Comparison of ENCODE assay signal across 8 cellular contexts in genomic region chr9:113112706-113113510, GRCh38. TPM values are rescaled to one million over a fixed set of nuclear protein-coding genes. Genes with fewer than 3 reads are reported as not detected.
DNase-seq lines count a peak whose midpoint lies in the region; ATAC-seq, FAIRE-seq and TF ChIP-seq lines count a peak whose summit lies in the region.
"Not testable (repeated sequence)": the region's sequence is repeated elsewhere in the genome, so short reads cannot be mapped to it uniquely, and the experiment has no call there.

No MANE protein-coding gene starts in this region.

- not testable (repeated sequence) for H3K36me3 Mint-ChIP-seq in activated CD4-positive, alpha-beta T cell treated with anti-CD3 and anti-CD28 coated beads for 36 hours (ENCODE audit: low read depth)

- H2BK20ac ChIP-seq in H1 (ENCODE audit: low read length) = not testable (repeated sequence)

- not testable (repeated sequence) for H2AFZ ChIP-seq in H1 (ENCODE audit: low read length)

- peak overlapping the region; percentile 47 for H3K4me3 ChIP-seq in NB4 (ENCODE audit: low read depth, low read length)
- H3K4me3 ChIP-seq in H1 (ENCODE audit: extremely low read depth in 1 of 4, insufficient read depth in 2 of 4, low read depth in 3 of 4, low read length in 4 of 4); left lung; small intestine (ENCODE audit: low read depth in 1 of 2, low read length in 2 of 2): not testable (repeated sequence)

- not testable (repeated sequence) for TF ChIP-seq CTCF in GM20000 (IDR thresholded peaks at IDR 0.05; ENCODE audit: extremely low read depth, missing control alignments); NB4 (IDR thresholded peaks at IDR 0.05; ENCODE audit: low read depth, low read length)
- TF ChIP-seq CTCF in H1 (IDR thresholded peaks at IDR 0.05; ENCODE audit: control extremely low read depth in 1 of 3, insufficient read depth in 1 of 3, low read depth in 1 of 3, low read length in 3 of 3) = peak in 1 of 3 experiments; percentile 15; a peak in 1 of 4 replicates
- peak in 1 of 2 donors; percentile 28 for TF ChIP-seq CTCF in left lung (IDR thresholded peaks at IDR 0.05)

- not testable (repeated sequence) for H2BK5ac ChIP-seq in H1 (ENCODE audit: low read depth, low read length)

- not testable (repeated sequence) for H3K23me2 ChIP-seq in H1 (ENCODE audit: low read depth, low read length)

- not testable (repeated sequence) for H3K4me1 ChIP-seq in H1 (replicated peaks in 1 of 4; ENCODE audit: control insufficient read depth in 3 of 4, insufficient read depth in 4 of 4, low read length in 3 of 4); small intestine (ENCODE audit: control insufficient read depth in 2 of 2, insufficient read depth in 1 of 2, low read depth in 1 of 2, low read length in 1 of 2)
- peaks cover 2 to 12% of the 10 kb centered on the region in 2 donors for H3K4me1 ChIP-seq in left lung

- ATAC-seq in HG03045 (IDR thresholded peaks at IDR 0.05; ENCODE audit: unreplicated experiment) (peak; percentile 65), left lung (peak; percentile 85)
- ATAC-seq in activated CD4-positive, alpha-beta T cell treated with anti-CD3 and anti-CD28 coated beads for 36 hours = peak; percentile 76

- not testable (repeated sequence) for H3K18ac ChIP-seq in H1 (ENCODE audit: extremely low read depth, low read length)

- not testable (repeated sequence) for H3K14ac ChIP-seq in H1 (ENCODE audit: insufficient read length)

- not testable (repeated sequence) for H3K36me3 ChIP-seq in H1 (ENCODE audit: control insufficient read depth in 2 of 4, insufficient read depth in 4 of 4, low read length in 3 of 4); left lung; small intestine (ENCODE audit: control insufficient read depth in 2 of 2, insufficient read depth in 2 of 2, low read length in 2 of 2)

- CTCF ChIA-PET in activated CD4-positive, alpha-beta T cell treated with anti-CD3 and anti-CD28 coated beads for 36 hours (lab: Charles Lee) = interaction anchor here (0.6 to 2.4 kb wide), 29 partner anchors 9 to 1500 kb away, joined by 3 to 20 read pairs (median 4); partner anchors contain the start of genes FKBP15, SLC31A1, SLC31A2 and ZFP37
- CTCF ChIA-PET in H1 (lab: Charles Lee; ENCODE audit: partially characterized antibody) = interaction anchor here (0.6 to 2.4 kb wide), 29 partner anchors 8 to 711 kb away, joined by 3 to 17 read pairs (median 4); no protein-coding TSS in a partner anchor

- H2AK5ac ChIP-seq in H1 (ENCODE audit: low read depth, low read length) = not testable (repeated sequence)

- not testable (repeated sequence) for TF ChIP-seq EP300 in H1 (IDR thresholded peaks at IDR 0.05; ENCODE audit: borderline replicate concordance in 1 of 2, low read depth in 2 of 2, low read length in 2 of 2)

- TF ChIP-seq RAD21 in H1 (IDR thresholded peaks at IDR 0.05 in 1 of 2, conservative IDR thresholded peaks at IDR 0.05 in 1 of 2; ENCODE audit: low read depth in 2 of 2, low read length in 2 of 2) = not testable (repeated sequence)

- not testable (repeated sequence) for H3K27ac ChIP-seq in H1 (ENCODE audit: low read depth, low read length); left lung; small intestine (ENCODE audit: low read depth in 1 of 2, low read length in 1 of 2)

- not testable (repeated sequence) for H3K27me3 Mint-ChIP-seq in activated CD4-positive, alpha-beta T cell treated with anti-CD3 and anti-CD28 coated beads for 36 hours

- H4K91ac ChIP-seq in H1 (replicated peaks; ENCODE audit: insufficient read length, low read length) = not testable (repeated sequence)

- peak; percentile 28 for FAIRE-seq in H1 (lab: Jason Lieb, UNC)
- not testable (repeated sequence) for FAIRE-seq in small intestine (lab: Jason Lieb, UNC)

- TF ChIP-seq POLR2A in NB4 (IDR thresholded peaks at IDR 0.05; ENCODE audit: extremely low read depth, insufficient read length); H1 (IDR thresholded peaks at IDR 0.05; ENCODE audit: control extremely low read depth in 1 of 2, low read depth in 2 of 2, low read length in 2 of 2): not testable (repeated sequence)

- H4K5ac ChIP-seq in H1 (ENCODE audit: insufficient read length, low read depth, low read length) = not testable (repeated sequence)

- not testable (repeated sequence) for H3K79me1 ChIP-seq in H1 (ENCODE audit: low read depth, low read length)

- not testable (repeated sequence) for H3K9ac ChIP-seq in H1 (replicated peaks in 1 of 4; ENCODE audit: extremely low read depth in 1 of 4, low read depth in 3 of 4, low read length in 3 of 4)

- not testable (repeated sequence) for H2BK12ac ChIP-seq in H1 (ENCODE audit: low read depth, low read length)

- H3K4me3 Mint-ChIP-seq in activated CD4-positive, alpha-beta T cell treated with anti-CD3 and anti-CD28 coated beads for 36 hours = not testable (repeated sequence)

- not testable (repeated sequence) for H3K23ac ChIP-seq in H1 (ENCODE audit: insufficient read length)

- not testable (repeated sequence) for H4K20me1 ChIP-seq in H1 (replicated peaks in 1 of 2; ENCODE audit: control insufficient read depth in 1 of 2, insufficient read depth in 2 of 2, low read length in 2 of 2)

- H3K4me2 ChIP-seq in H1 (ENCODE audit: insufficient read depth in 1 of 2, low read depth in 2 of 2, low read length in 2 of 2) = not testable (repeated sequence)

- H3K27ac Mint-ChIP-seq in activated CD4-positive, alpha-beta T cell treated with anti-CD3 and anti-CD28 coated beads for 36 hours = not testable (repeated sequence)

- H3K9me3 ChIP-seq in H1 (ENCODE audit: insufficient read depth in 2 of 2, low read depth in 1 of 2, low read length in 1 of 2); left lung; small intestine (ENCODE audit: control insufficient read depth, low read depth): not testable (repeated sequence)

- H2BK120ac ChIP-seq in H1 (replicated peaks; ENCODE audit: low read depth, low read length) = not testable (repeated sequence)

- not testable (repeated sequence) for H3K4ac ChIP-seq in H1 (replicated peaks; ENCODE audit: insufficient read length, low read depth, low read length)

- not testable (repeated sequence) for H3K4me1 Mint-ChIP-seq in activated CD4-positive, alpha-beta T cell treated with anti-CD3 and anti-CD28 coated beads for 36 hours

- H2BK15ac ChIP-seq in H1 (ENCODE audit: low read length) = not testable (repeated sequence)

- POLR2A ChIA-PET in activated CD4-positive, alpha-beta T cell treated with anti-CD3 and anti-CD28 coated beads for 36 hours (lab: Charles Lee) = interaction anchor here (0.6 kb wide), 1 partner anchor 228 kb away, joined by 3 read pairs; no protein-coding TSS in a partner anchor
- POLR2A ChIA-PET in H1 (lab: Charles Lee; ENCODE audit: partially characterized antibody) = interaction anchor here (1.7 kb wide), 1 partner anchor 108 kb away, joined by 5 read pairs; the partner anchor contains the start of genes FKBP15 and SLC31A1

- DNase-seq in DMS 273 (lab: John Stamatoyannopoulos, UW; ENCODE audit: unreplicated experiment) = peak; percentile 12
- peak; percentile 44 for DNase-seq in GM20000 (ENCODE audit: low spot score)
- DNase-seq in NB4 (ENCODE audit: low read depth) = peak; percentile 18
- DNase-seq in activated CD4-positive, alpha-beta T cell treated with anti-CD3 and anti-CD28 coated beads for 36 hours = peak; percentile 8
- not testable (repeated sequence) for DNase-seq in H1 (ENCODE audit: low read depth in 1 of 2, low spot score in 2 of 2); left lung
- DNase-seq in small intestine = peak; percentile 4

- not testable (repeated sequence) for H3K27me3 ChIP-seq in H1 (replicated peaks in 1 of 4; ENCODE audit: control insufficient read depth in 3 of 4, extremely low read depth in 1 of 4, insufficient read depth in 3 of 4, low read length in 3 of 4); left lung; small intestine (ENCODE audit: control insufficient read depth in 2 of 2, insufficient read depth in 2 of 2, low read length in 2 of 2)

- 3% methylated on average over 12 of the region's 54 CpGs; no CpG with 5 or more reads in 1 of the 2 experiments for WGBS in H1 (ENCODE audit: extremely low coverage in 1 of 2, insufficient coverage in 1 of 2, insufficient read length in 1 of 2, insufficient replicate concordance in 2 of 2, low coverage in 1 of 2, low lambda C conversion rate in 2 of 2, missing lambda C conversion rate in 1 of 2), 2 experiments
- WGBS in small intestine, 3 donors = 0 to 1% (median 1%) methylated on average over 4 to 8 of the region's 54 CpGs

- not testable (repeated sequence) for H3K9me3 Mint-ChIP-seq in activated CD4-positive, alpha-beta T cell treated with anti-CD3 and anti-CD28 coated beads for 36 hours (ENCODE audit: low read depth)

- H4K8ac ChIP-seq in H1 (ENCODE audit: extremely low read depth, insufficient read depth, low read length) = not testable (repeated sequence)

- not testable (repeated sequence) for H3K56ac ChIP-seq in H1 (replicated peaks; ENCODE audit: insufficient read length, low read depth, low read length)

- intact Hi-C loops in activated CD4-positive, alpha-beta T cell treated with anti-CD3 and anti-CD28 coated beads for 36 hours (cut with DNase I, micrococcal nuclease) = loop anchor here in 1 of 2 experiments (5.0 kb wide), 3 partner anchors 191 to 544 kb away; no protein-coding TSS in a partner anchor
- intact Hi-C loops in left lung (cut with DNase I) = not testable (repeated sequence)

- H3K79me2 ChIP-seq in H1 (ENCODE audit: control insufficient read depth in 1 of 2, insufficient read depth in 2 of 2, low read length in 2 of 2) = not testable (repeated sequence)

RNA-seq across cellular contexts. Expression of gene SLC31A2, which starts 37.9 kb away (rescaled TPM):
- total RNA-seq in activated CD4-positive, alpha-beta T cell treated with anti-CD3 and anti-CD28 coated beads for 36 hours = 1 to 10 TPM; 2.7 to 3.2 TPM
- 1.5 and 2.0 TPM in 2 replicates for total RNA-seq in H1 (2021; fragmentation: NEBNext Ultra II Directional; extraction: Animal tissue kit (Norgen Biotek cat#: 25700))
- polyA plus RNA-seq in H1 (2011; rRNA removed) = 2.3 and 2.9 TPM in 2 replicates
- polyA plus RNA-seq in H1 (2011; cell fraction: cytosol; rRNA removed) = 1.7 TPM
- 1.3 TPM for polyA plus RNA-seq in H1 (2011; cell fraction: nucleus; rRNA removed)
- 0.76 to 1.3 TPM (median 1.1 TPM) in 4 replicates for polyA plus RNA-seq in H1 (2012, experiment 1 of 2)
- 1.3 TPM for polyA plus RNA-seq in H1 (2012, experiment 2 of 2)
- polyA plus RNA-seq in H1 (2013, experiment 1 of 2) = 1.6 TPM
- 2.1 TPM for polyA plus RNA-seq in H1 (2013, experiment 2 of 2)
- polyA minus RNA-seq in H1 (2011; rRNA and poly(A)+ RNA removed) = 3.2 and 3.9 TPM in 2 replicates
- polyA minus RNA-seq in H1 (2011; cell fraction: cytosol; rRNA and poly(A)+ RNA removed) = 1.0 TPM
- 1.7 TPM for polyA minus RNA-seq in H1 (2011; cell fraction: nucleus; rRNA and poly(A)+ RNA removed)
- 10 to 100 TPM; 22.0 to 39.3 TPM for total RNA-seq in left lung
- 10 to 100 TPM; 10.5 to 41.6 (median 27.3) TPM for polyA plus RNA-seq in small intestine

RNA-seq across cellular contexts. Expression of gene ZFP37, which starts 56.4 kb away (rescaled TPM):
- 1 to 10 TPM; 1.0 to 1.5 TPM for total RNA-seq in activated CD4-positive, alpha-beta T cell treated with anti-CD3 and anti-CD28 coated beads for 36 hours
- total RNA-seq in H1 (2021; fragmentation: NEBNext Ultra II Directional; extraction: Animal tissue kit (Norgen Biotek cat#: 25700)) = 4.4 and 5.1 TPM in 2 replicates
- 0.25 and 0.38 TPM in 2 replicates for polyA plus RNA-seq in H1 (2011; rRNA removed)
- polyA plus RNA-seq in H1 (2011; cell fraction: cytosol; rRNA removed) = 0.78 TPM
- 0.71 TPM for polyA plus RNA-seq in H1 (2011; cell fraction: nucleus; rRNA removed)
- polyA plus RNA-seq in H1 (2012, experiment 1 of 2) = 1.7 to 2.3 TPM (median 2.1 TPM) in 4 replicates
- 0.17 TPM for polyA plus RNA-seq in H1 (2012, experiment 2 of 2)
- polyA plus RNA-seq in H1 (2013, experiment 1 of 2) = 1.6 TPM
- 2.0 TPM for polyA plus RNA-seq in H1 (2013, experiment 2 of 2)
- polyA minus RNA-seq in H1 (2011; rRNA and poly(A)+ RNA removed) = 1.1 and 2.2 TPM in 2 replicates
- polyA minus RNA-seq in H1 (2011; cell fraction: cytosol; rRNA and poly(A)+ RNA removed) = 1.5 TPM
- 2.9 TPM for polyA minus RNA-seq in H1 (2011; cell fraction: nucleus; rRNA and poly(A)+ RNA removed)
- total RNA-seq in left lung = 1 to 10 TPM; 1.8 to 2.2 TPM
- polyA plus RNA-seq in small intestine = under 1 TPM in 2 of 3 donors, not detected in 1; 0.54 to 1.00 TPM
